8 cellular contexts compared by ENCODE assay signal in the genomic region with DNA sequence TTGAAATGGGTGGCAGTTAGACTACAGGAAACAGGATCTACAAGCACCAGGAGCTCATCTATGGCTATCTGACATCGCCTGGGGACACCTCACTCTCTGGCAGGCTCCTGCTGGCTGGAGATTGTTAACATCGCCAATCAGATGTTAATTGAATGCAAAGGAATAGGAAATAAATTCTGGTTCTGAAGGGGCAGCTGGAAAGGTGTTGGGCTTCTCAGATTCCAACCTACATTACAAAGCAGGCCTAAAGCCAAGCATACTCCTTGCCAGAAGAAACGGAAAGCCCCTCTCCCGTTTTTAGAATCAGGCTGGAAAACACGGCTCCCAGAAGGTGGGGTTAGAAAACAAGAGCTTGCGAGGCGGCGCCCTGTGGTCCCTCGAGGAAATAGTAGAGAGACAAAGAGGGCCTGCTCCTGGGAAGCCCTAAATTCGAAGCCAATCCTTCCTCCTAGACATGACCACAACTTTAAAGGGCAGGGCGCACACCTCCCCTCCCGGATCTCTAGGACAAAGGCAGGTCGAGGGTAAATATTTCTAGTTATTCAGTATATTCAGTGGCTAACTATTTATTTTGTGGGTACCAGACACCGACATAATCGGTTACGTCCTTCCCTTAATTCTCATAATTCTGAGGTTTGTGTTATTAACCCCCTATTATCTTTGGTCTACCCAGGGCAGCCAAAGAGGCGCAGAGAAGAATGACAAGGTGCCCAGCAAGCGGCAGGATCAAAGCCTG. TPM values are rescaled to one million over a fixed set of nuclear protein-coding genes. Genes with fewer than 3 reads are reported as not detected.
DNase-seq lines count a peak whose midpoint lies in the region; FAIRE-seq and TF ChIP-seq lines count a peak whose summit lies in the region.

No MANE protein-coding gene starts in this region.

- H3K4me3 ChIP-seq in HUES64 (ENCODE audit: low read length): no peak overlapping the region; the same call in none of the 2 replicates
- peak overlapping the region; percentile 63 for H3K4me3 ChIP-seq in WI38 (ENCODE audit: low read depth, low read length)
- H3K4me3 ChIP-seq in kidney (ENCODE audit: low read length in 2 of 2): peak overlapping the region in 1 of 2 donors; percentile 39
- H3K4me3 ChIP-seq in vagina: peak overlapping the region; percentile 57 to 58

- TF ChIP-seq POLR2A in vagina (IDR thresholded peaks at IDR 0.05): no peak

- peak; percentile 86 for DNase-seq in ELF-1 (ENCODE audit: low read depth, low spot score)
- DNase-seq in kidney: no peak
- DNase-seq in vagina (ENCODE audit: extremely low spot score in 2 of 2): no peak
- no peak for DNase-seq in NCI-H446 treated with DMSO at 0.1 percent for 48 hours (lab: John Stamatoyannopoulos, UW)
- DNase-seq in NCI-H774 (lab: John Stamatoyannopoulos, UW): no peak
- no peak for DNase-seq in superior temporal gyrus (ENCODE audit: extremely low spot score)

- WGBS in HUES64: 7% methylated on average over 16 of the region's 18 CpGs

- no peaks in the 10 kb centered on the region for H3K27me3 ChIP-seq in HUES64 (ENCODE audit: insufficient read depth, low read length)
- no peaks in the 10 kb centered on the region for H3K27me3 ChIP-seq in vagina

- H3K27ac ChIP-seq in HUES64 (ENCODE audit: low read depth, low read length): peak overlapping the region; percentile 79
- H3K27ac ChIP-seq in kidney (ENCODE audit: low read depth in 2 of 2, low read length in 2 of 2): peak overlapping the region in 1 of 2 donors; percentile 67
- H3K27ac ChIP-seq in vagina: no peak overlapping the region

- FAIRE-seq in kidney (lab: Jason Lieb, UNC): no peak

- H3K36me3 ChIP-seq in HUES64 (ENCODE audit: insufficient read depth, low read length) (peaks cover 13% of the 10 kb centered on the region), kidney (ENCODE audit: control insufficient read depth in 1 of 2, insufficient read depth in 2 of 2, low read length in 2 of 2) (no peaks in the 10 kb centered on the region), vagina (no peaks in the 10 kb centered on the region)

- intact Hi-C loops in kidney (cut with DNase I): no loop called here
- intact Hi-C loops in vagina (cut with DNase I): no loop called here

- TF ChIP-seq CTCF in WI38 (IDR thresholded peaks at IDR 0.05; ENCODE audit: low read depth, low read length): no peak
- no peak for TF ChIP-seq CTCF in kidney (IDR thresholded peaks at IDR 0.05; ENCODE audit: borderline replicate concordance, extremely low read depth, insufficient read depth)
- no peak for TF ChIP-seq CTCF in vagina (IDR thresholded peaks at IDR 0.05)

- H3K9ac ChIP-seq in HUES64 (ENCODE audit: low read depth, low read length) (peak overlapping the region; percentile 90), kidney (ENCODE audit: low read length in 2 of 2) (peak overlapping the region; percentile 49 to 65)

- H3K4me1 ChIP-seq in HUES64 (ENCODE audit: insufficient read depth, low read length): peaks cover 22% of the 10 kb centered on the region
- H3K4me1 ChIP-seq in kidney (ENCODE audit: control insufficient read depth in 1 of 2, insufficient read depth in 1 of 2, low read depth in 1 of 2, low read length in 2 of 2): peaks cover 4 to 5% of the 10 kb centered on the region in 2 donors
- peaks cover 25% of the 10 kb centered on the region for H3K4me1 ChIP-seq in vagina

- H3K9me3 ChIP-seq in HUES64 (ENCODE audit: insufficient read depth, low read depth, low read length) (no peaks in the 10 kb centered on the region), kidney (ENCODE audit: control insufficient read depth in 1 of 2, low read length in 2 of 2) (no peaks in the 10 kb centered on the region), vagina (no peaks in the 10 kb centered on the region)

RNA-seq across cellular contexts. Expression of gene TOM1L1, which starts 0.8 kb away (rescaled TPM):
- polyA plus RNA-seq in HUES64 (2013, experiment 1 of 2): 36.7 TPM
- 40.0 TPM for polyA plus RNA-seq in HUES64 (2013, experiment 2 of 2)
- total RNA-seq in kidney (85.7 TPM), vagina (17.7 TPM)
- 57.7 TPM for polyA plus RNA-seq in kidney (ENCODE audit: insufficient read depth, low read depth, low replicate concordance)
